Comparison of ENCODE assay signal across 1 cellular context in genomic region chr11:61747389-61748285, GRCh38.
A peak's percentile ranks its signal among the peaks of the same experiment; 100 is the strongest.
TF ChIP-seq lines count a peak whose summit lies in the region.

No MANE protein-coding gene starts in this region.

TF ChIP-seq in HepG2, 621 proteins besides CTCF, POLR2A, EP300 and RAD21 (continued from another document and continues in another):
- TF ChIP-seq ELK4 (CRISPR knock-in tag; IDR thresholded peaks at IDR 0.05; ENCODE audit: borderline replicate concordance) (no peak), ZNF138 (CRISPR knock-in tag; IDR thresholded peaks at IDR 0.05; ENCODE audit: low read depth) (no peak), ZBTB43 (CRISPR knock-in tag; conservative IDR thresholded peaks at IDR 0.05) (no peak), FOXK1 (CRISPR knock-in tag; IDR thresholded peaks at IDR 0.05; ENCODE audit: borderline replicate concordance, low read depth) (0 out of 2 replicates have a peak, but pooled peaks have one; percentile 14), SRSF9 (IDR thresholded peaks at IDR 0.05; ENCODE audit: borderline replicate concordance, insufficient read depth, low read depth, low read length, poor library complexity, severe bottlenecking) (no peak), ZNF605 (CRISPR knock-in tag; IDR thresholded peaks at IDR 0.05) (peak; percentile 49), NFE2 (CRISPR knock-in tag; IDR thresholded peaks at IDR 0.05) (no peak), PAX8 (CRISPR knock-in tag; IDR thresholded peaks at IDR 0.05; ENCODE audit: borderline replicate concordance) (no peak; the same call in 1 of the 2 replicates), LCORL (IDR thresholded peaks at IDR 0.05) (no peak), LCORL (CRISPR knock-in tag; IDR thresholded peaks at IDR 0.05) (peak; percentile 88), MLX (CRISPR knock-in tag; IDR thresholded peaks at IDR 0.05) (no peak), GABPB1 (CRISPR knock-in tag; IDR thresholded peaks at IDR 0.05) (peak; percentile 73; the same call in 1 of the 2 replicates), JUND (CRISPR knock-in tag; IDR thresholded peaks at IDR 0.05) (no peak), HIVEP1 (CRISPR knock-in tag; IDR thresholded peaks at IDR 0.05) (no peak; the same call in 1 of the 2 replicates), ATF7-NPFF (CRISPR knock-in tag; IDR thresholded peaks at IDR 0.05; ENCODE audit: low read depth) (0 out of 2 replicates have a peak, but pooled peaks have one; percentile 24), ZBTB26 (CRISPR knock-in tag; IDR thresholded peaks at IDR 0.05; ENCODE audit: borderline replicate concordance) (no peak; the same call in 1 of the 2 replicates), ZNF317 (CRISPR knock-in tag; IDR thresholded peaks at IDR 0.05) (0 out of 2 replicates have a peak, but pooled peaks have one; percentile 6), ZIK1 (CRISPR knock-in tag; IDR thresholded peaks at IDR 0.05; ENCODE audit: borderline replicate concordance, low read depth) (peak; percentile 55; the same call in 1 of the 2 replicates), ZNF484 (CRISPR knock-in tag; IDR thresholded peaks at IDR 0.05; ENCODE audit: borderline replicate concordance, low read depth) (no peak), AFF4 (CRISPR knock-in tag; IDR thresholded peaks at IDR 0.05) (no peak), ZNF34 (CRISPR knock-in tag; IDR thresholded peaks at IDR 0.05; ENCODE audit: borderline replicate concordance) (no peak), THAP11 (CRISPR knock-in tag; IDR thresholded peaks at IDR 0.05) (peak; percentile 69; the same call in 1 of the 2 replicates), ZNF782 (CRISPR knock-in tag; IDR thresholded peaks at IDR 0.05; ENCODE audit: borderline replicate concordance) (peak; percentile 87; the same call in 1 of the 2 replicates), NFKBIZ (CRISPR knock-in tag; IDR thresholded peaks at IDR 0.05) (0 out of 2 replicates have a peak, but pooled peaks have one; percentile 57), ZNF597 (CRISPR knock-in tag; IDR thresholded peaks at IDR 0.05) (no peak), THAP9 (CRISPR knock-in tag; IDR thresholded peaks at IDR 0.05; ENCODE audit: borderline replicate concordance) (peak; percentile 42), ZNF768 (CRISPR knock-in tag; IDR thresholded peaks at IDR 0.05) (peak; percentile 57; the same call in 1 of the 2 replicates), NRL (CRISPR knock-in tag; IDR thresholded peaks at IDR 0.05; ENCODE audit: borderline replicate concordance) (peak; percentile 57), TBP (CRISPR knock-in tag; IDR thresholded peaks at IDR 0.05) (no peak), DMTF1 (CRISPR knock-in tag; IDR thresholded peaks at IDR 0.05) (no peak), HOXD1 (CRISPR knock-in tag; IDR thresholded peaks at IDR 0.05) (no peak), ZNF784 (CRISPR knock-in tag; IDR thresholded peaks at IDR 0.05; ENCODE audit: borderline replicate concordance) (0 out of 2 replicates have a peak, but pooled peaks have one; percentile 61), ZFP62 (CRISPR knock-in tag; IDR thresholded peaks at IDR 0.05) (no peak), ZBTB33 (CRISPR knock-in tag; IDR thresholded peaks at IDR 0.05) (no peak)
